25 cellular contexts compared by ENCODE assay signal in genomic region chr19:23800281-23800680, GRCh38. TPM values are rescaled to one million over a fixed set of nuclear protein-coding genes. Genes with fewer than 3 reads are reported as not detected.
A peak's percentile ranks its signal among the peaks of the same experiment; 100 is the strongest.
DNase-seq lines count a peak whose midpoint lies in the region; ATAC-seq and TF ChIP-seq lines count a peak whose summit lies in the region.
"Had no signal": no experiment of that assay in that cellular context is flagged by ENCODE, and none has a peak within 500 bp of the region (broad histone marks: within the 10 kb centered on the region; RNA-seq: fewer than 3 reads in every experiment).

No MANE protein-coding gene starts in this region.

- H3K4me3 ChIP-seq in OCI-LY7 (ENCODE audit: low read depth, low read length, poor library complexity, severe bottlenecking), result no peak overlapping the region
- H3K4me3 ChIP-seq: body of pancreas, esophagus muscularis mucosa, GM23338, Peyer's patch, right lobe of liver, spleen, tibial artery, vagina had no signal

- peaks cover 13 to 17% of the 10 kb centered on the region in 2 donors for H3K36me3 Mint-ChIP-seq in activated T-cell treated with anti-CD3 and anti-CD28 coated beads, Interleukin-2, amount 50 U/mL, for 72 hours (ENCODE audit: insufficient read depth in 2 of 2)
- peaks cover 28% of the 10 kb centered on the region for H3K36me3 Mint-ChIP-seq in CD4-positive, alpha-beta T cell (ENCODE audit: low read depth)
- peaks cover 5% of the 10 kb centered on the region for H3K36me3 Mint-ChIP-seq in glutamatergic neuron (ENCODE audit: unreplicated experiment)

- H3K4me3 Mint-ChIP-seq in activated T-cell treated with anti-CD3 and anti-CD28 coated beads, Interleukin-2, amount 50 U/mL, for 72 hours, result peak overlapping the region; percentile 32 to 46
- H3K4me3 Mint-ChIP-seq in CD4-positive, alpha-beta T cell, result peak overlapping the region; percentile 51
- H3K4me3 Mint-ChIP-seq in glutamatergic neuron (ENCODE audit: unreplicated experiment), result no peak overlapping the region
- H3K4me3 Mint-ChIP-seq: GM23338 had no signal

- intact Hi-C loops in CD4-positive, alpha-beta T cell (cut with DNase I, micrococcal nuclease), result loop anchor here in 1 of 2 experiments (10.0 kb wide), 1 partner anchor 115 kb away; the partner anchor contains the start of gene ZNF675
- intact Hi-C loops in OCI-LY7 (cut with micrococcal nuclease; ENCODE audit: unreplicated experiment), result loop anchor here (5.0 kb wide), 1 partner anchor 38 kb away; a partner anchor contains a TSS
- intact Hi-C loops in posterior cingulate gyrus (cut with DNase I), result no loop called here

- H3K9me2 ChIP-seq in OCI-LY7 (ENCODE audit: insufficient read depth, low read length), result no peaks in the 10 kb centered on the region

- peak overlapping the region; percentile 53 for H3K27ac ChIP-seq in CD4-positive, alpha-beta T cell (ENCODE audit: low read depth, low read length)
- peak overlapping the region; percentile 84 for H3K27ac ChIP-seq in OCI-LY7 (ENCODE audit: low read depth, low read length, poor library complexity, severe bottlenecking)
- H3K27ac ChIP-seq: body of pancreas, esophagus muscularis mucosa, neutrophil, Peyer's patch, right lobe of liver, tibial artery, vagina had no signal

- H3K27ac Mint-ChIP-seq in activated T-cell treated with anti-CD3 and anti-CD28 coated beads, Interleukin-2, amount 50 U/mL, for 72 hours, result peak overlapping the region; percentile 76
- H3K27ac Mint-ChIP-seq in CD4-positive, alpha-beta T cell, result peak overlapping the region; percentile 90
- peak overlapping the region; percentile 48 for H3K27ac Mint-ChIP-seq in glutamatergic neuron (ENCODE audit: unreplicated experiment)
- H3K27ac Mint-ChIP-seq: GM23338, progenitor cell of endocrine pancreas had no signal

- peaks cover 27% of the 10 kb centered on the region for H3K4me1 Mint-ChIP-seq in activated T-cell treated with anti-CD3 and anti-CD28 coated beads, Interleukin-2, amount 50 U/mL, for 72 hours (ENCODE audit: low read depth)
- H3K4me1 Mint-ChIP-seq in CD4-positive, alpha-beta T cell (ENCODE audit: low read depth), result peaks cover 43% of the 10 kb centered on the region
- peaks cover 15% of the 10 kb centered on the region for H3K4me1 Mint-ChIP-seq in glutamatergic neuron (ENCODE audit: low read depth, unreplicated experiment)

- ATAC-seq in activated T-cell treated with anti-CD3 and anti-CD28 coated beads, Interleukin-2, amount 50 U/mL, for 72 hours (replicated peaks in 1 of 2), result no peak
- peak; percentile 26 for ATAC-seq in CD4-positive, alpha-beta T cell (ENCODE audit: poor library complexity)
- ATAC-seq in GM21390 (IDR thresholded peaks at IDR 0.05; ENCODE audit: unreplicated experiment), result no peak
- ATAC-seq: body of pancreas, GM23338, right lobe of liver had no signal

- H3K4me2 ChIP-seq in OCI-LY7 (ENCODE audit: low read length), result peak overlapping the region; percentile 48
- H3K4me2 ChIP-seq: GM23338 had no signal

- H3K79me2 ChIP-seq in OCI-LY7 (ENCODE audit: insufficient read depth, low read depth, low read length), result peaks cover 60% of the 10 kb centered on the region

- no peaks in the 10 kb centered on the region for H3K27me3 ChIP-seq in CD4-positive, alpha-beta T cell (ENCODE audit: control insufficient read depth, insufficient read depth, low read length)
- H3K27me3 ChIP-seq: body of pancreas, esophagus muscularis mucosa, neutrophil, Peyer's patch, right lobe of liver, spleen, tibial artery, vagina had no signal

- POLR2A ChIA-PET in CD4-positive, alpha-beta T cell (lab: Charles Lee), result interaction anchor here (0.6 to 3.4 kb wide), 8 partner anchors 37 to 550 kb away, joined by 3 to 19 read pairs (median 6); partner anchors contain the start of genes ZNF675, ZNF681 and ZNF724
- POLR2A ChIA-PET in OCI-LY7 (lab: Charles Lee), result interaction anchor here (0.6 to 1.7 kb wide), 4 partner anchors 11 to 527 kb away, joined by 3 to 10 read pairs (median 7); partner anchors contain the start of gene ZNF681

- CTCF ChIA-PET in CD4-positive, alpha-beta T cell (lab: Charles Lee), result interaction anchor here (0.6 to 0.8 kb wide), 2 partner anchors 16 to 17 kb away, joined by 3 read pairs; no protein-coding TSS in a partner anchor
- CTCF ChIA-PET in OCI-LY7 (lab: Charles Lee; ENCODE audit: unreplicated experiment), result no interaction called here

- no peak for TF ChIP-seq CTCF in CD4-positive, alpha-beta T cell (IDR thresholded peaks at IDR 0.05)
- no peak for TF ChIP-seq CTCF in OCI-LY7 (conservative IDR thresholded peaks at IDR 0.05; ENCODE audit: low read length)
- TF ChIP-seq CTCF in glutamatergic neuron (IDR thresholded peaks at IDR 0.05; ENCODE audit: partially characterized antibody, unreplicated experiment), result no peak

- no peaks in the 10 kb centered on the region for H3K27me3 Mint-ChIP-seq in activated T-cell treated with anti-CD3 and anti-CD28 coated beads, Interleukin-2, amount 50 U/mL, for 72 hours (ENCODE audit: low read depth)
- H3K27me3 Mint-ChIP-seq in CD4-positive, alpha-beta T cell, result no peaks in the 10 kb centered on the region
- H3K27me3 Mint-ChIP-seq in glutamatergic neuron (ENCODE audit: unreplicated experiment), result peaks cover 2% of the 10 kb centered on the region
- H3K27me3 Mint-ChIP-seq: progenitor cell of endocrine pancreas had no signal

- no TSS peak for BruUV-seq in OCI-LY7 (replicated peaks; lab: Mats Ljungman, UMichigan)

- H3K36me3 ChIP-seq in OCI-LY7 (ENCODE audit: insufficient read depth, low read length), result peaks cover 11% of the 10 kb centered on the region
- H3K36me3 ChIP-seq: esophagus muscularis mucosa, neutrophil, Peyer's patch, right lobe of liver, spleen, tibial artery, vagina had no signal

- peaks cover 3% of the 10 kb centered on the region for H3K9me3 ChIP-seq in CD4-positive, alpha-beta T cell (ENCODE audit: control insufficient read depth, low read length)
- H3K9me3 ChIP-seq in OCI-LY7 (ENCODE audit: low read length), result peaks cover 13% of the 10 kb centered on the region; the same call in 1 of the 2 replicates
- H3K9me3 ChIP-seq: neutrophil, right lobe of liver, vagina had no signal

- peaks cover 0 to 3% of the 10 kb centered on the region in 2 donors for H3K9me3 Mint-ChIP-seq in activated T-cell treated with anti-CD3 and anti-CD28 coated beads, Interleukin-2, amount 50 U/mL, for 72 hours
- peaks cover 2% of the 10 kb centered on the region for H3K9me3 Mint-ChIP-seq in CD4-positive, alpha-beta T cell
- H3K9me3 Mint-ChIP-seq in glutamatergic neuron (ENCODE audit: unreplicated experiment), result peaks cover 9% of the 10 kb centered on the region
- H3K9me3 Mint-ChIP-seq: GM23338 had no signal

- DNase-seq in activated T-cell treated with anti-CD3 and anti-CD28 coated beads, Interleukin-2, amount 50 U/mL, for 72 hours, result no peak
- DNase-seq in activated T-cell treated with anti-CD3 and anti-CD28 coated beads for 4 hours (no peak), OCI-LY7 (ENCODE audit: low spot score) (no peak), glutamatergic neuron (no peak), NCI-H128 (lab: John Stamatoyannopoulos, UW; ENCODE audit: unreplicated experiment) (no peak), posterior cingulate gyrus (no peak)
- DNase-seq in CD4-positive, alpha-beta T cell, result no peak
- DNase-seq: activated CD8-positive, alpha-beta memory T cell treated with anti-CD3 and anti-CD28 coated beads, Interleukin-2, amount 50 U/mL, for 4 hours; body of pancreas; dermis blood vessel endothelial cell; foreskin melanocyte; Peyer's patch; right lobe of liver; SHP77 treated with DMSO at 0.1 percent for 48 hours; spleen; stimulated activated CD4-positive, alpha-beta T cell treated with anti-CD3 and anti-CD28 coated beads, Interleukin-2, amount 100 ng/mL, for 24 hours; stimulated activated CD8-positive, alpha-beta memory T cell treated with anti-CD3 and anti-CD28 coated beads, Interleukin-4, amount 100 ng/mL, for 48 hours; T-helper 9 cell; tibial artery had no signal

- H2AFZ ChIP-seq in OCI-LY7 (ENCODE audit: low read length), result no peak overlapping the region
- H2AFZ ChIP-seq: GM23338 had no signal

- H3K4me1 ChIP-seq in OCI-LY7 (ENCODE audit: insufficient read depth, low read length, poor library complexity, severe bottlenecking), result peaks cover 41% of the 10 kb centered on the region
- H3K4me1 ChIP-seq: esophagus muscularis mucosa, Peyer's patch, right lobe of liver, tibial artery, vagina had no signal

- H4K20me1 ChIP-seq in OCI-LY7 (ENCODE audit: insufficient read depth, low read length), result no peaks in the 10 kb centered on the region

RNA-seq across cellular contexts. Expression of gene ZNF681, which starts 41.6 kb away (rescaled TPM):
- 1 to 10 TPM; 4.7 to 7.0 TPM for total RNA-seq in activated T-cell treated with anti-CD3 and anti-CD28 coated beads, Interleukin-2, amount 50 U/mL, for 72 hours
- 1 to 10 TPM; 1.6 to 2.6 TPM for total RNA-seq in CD4-positive, alpha-beta T cell
- 3.1 and 4.3 TPM in 2 replicates for total RNA-seq in OCI-LY7 (2014; rRNA removed; shearing (Covaris generic))
- total RNA-seq in OCI-LY7 (2022) (6.0 and 6.2 TPM in 2 replicates), glutamatergic neuron (ENCODE audit: unreplicated experiment) (8.1 TPM)
